In the genomic region with DNA sequence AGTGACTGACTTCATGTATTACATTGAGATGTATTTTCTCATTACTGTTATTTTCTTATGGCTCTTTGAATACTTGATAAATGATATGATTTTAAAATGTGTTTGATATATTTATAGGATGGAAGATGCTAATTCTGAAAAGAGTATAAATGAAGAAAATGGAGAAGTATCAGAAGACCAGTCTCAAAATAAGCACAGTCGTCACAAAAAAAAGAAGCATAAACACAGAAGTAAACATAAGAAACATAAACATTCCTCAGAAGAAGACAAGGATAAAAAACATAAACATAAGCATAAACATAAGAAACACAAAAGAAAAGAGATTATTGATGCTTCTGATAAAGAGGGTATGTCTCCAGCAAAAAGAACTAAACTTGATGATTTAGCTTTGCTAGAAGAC, we compare ENCODE assay signal across 34 cellular contexts. TPM values are rescaled to one million over a fixed set of nuclear protein-coding genes. Genes with fewer than 3 reads are reported as not detected.
DNase-seq lines count a peak whose midpoint lies in the region; ATAC-seq, FAIRE-seq and TF ChIP-seq lines count a peak whose summit lies in the region.
"Had no signal": no experiment of that assay in that cellular context is flagged by ENCODE, and none has a peak within 500 bp of the region (broad histone marks: within the 10 kb centered on the region; RNA-seq: fewer than 3 reads in every experiment).

No MANE protein-coding gene starts in this region.

- H3K4me1 Mint-ChIP-seq in activated naive CD4-positive, alpha-beta T cell treated with anti-CD3 and anti-CD28 coated beads, Interleukin-2, amount 50 U/mL, for 24 hours: peaks cover 89% of the 10 kb centered on the region

- CTCF ChIA-PET in K562 (lab: Yijun Ruan, JAX; ENCODE audit: low intra/inter-chr PET ratio): no interaction called here

- H3K9me3 Mint-ChIP-seq in activated naive CD4-positive, alpha-beta T cell treated with anti-CD3 and anti-CD28 coated beads, Interleukin-2, amount 50 U/mL, for 24 hours: no peaks in the 10 kb centered on the region
- H3K9me3 Mint-ChIP-seq: activated naive CD8-positive, alpha-beta T cell treated with anti-CD3 and anti-CD28 coated beads, Interleukin-2, amount 10 ng/mL, durations not matched to agents 7 days and 5 days; activated T-helper 1 cell treated with anti-CD3 and anti-CD28 coated beads, Interleukin-12 subunit alpha, Interleukin-12 subunit beta, Interleukin-2, Interleukin-4 antibody, amounts not matched to agents 30 ng/mL and 10 ng/mL and 1 ng/mL, durations not matched to agents 14 hours and 24 hours and 36 hours; immature natural killer cell had no signal

- H3K27me3 Mint-ChIP-seq in activated naive CD4-positive, alpha-beta T cell treated with anti-CD3 and anti-CD28 coated beads, Interleukin-2, amount 50 U/mL, for 24 hours: no peaks in the 10 kb centered on the region
- H3K27me3 Mint-ChIP-seq: activated naive CD8-positive, alpha-beta T cell treated with anti-CD3 and anti-CD28 coated beads, Interleukin-2, amount 10 ng/mL, durations not matched to agents 7 days and 5 days had no signal

- WGBS in K562 (ENCODE audit: insufficient coverage, low coverage, missing lambda C conversion rate): 95% methylated on average over 1 of the region's 1 CpG
- 72 to 83% (median 81%) methylated on average over 1 of the region's 1 CpG for WGBS in small intestine, 3 donors

- H3K4me1 ChIP-seq in K562 (replicated peaks in 1 of 2; ENCODE audit: control insufficient read depth in 2 of 2, insufficient read depth in 2 of 2, low read length in 2 of 2) (peaks cover 9 to 24% of the 10 kb centered on the region in 2 experiments; a peak in 4 of 5 replicates), small intestine (ENCODE audit: control insufficient read depth in 2 of 2, insufficient read depth in 1 of 2, low read depth in 1 of 2, low read length in 1 of 2) (peaks cover 0 to 11% of the 10 kb centered on the region in 2 donors)

- peaks cover 15% of the 10 kb centered on the region for H4K20me1 ChIP-seq in K562 (replicated peaks; ENCODE audit: control insufficient read depth, insufficient read depth, low read length)

- H3K9me3 ChIP-seq in K562 (replicated peaks; ENCODE audit: control insufficient read depth, insufficient read depth, low read depth, low read length) (no peaks in the 10 kb centered on the region), small intestine (ENCODE audit: control insufficient read depth, low read depth) (no peaks in the 10 kb centered on the region)

- H3K27ac ChIP-seq in K562 (ENCODE audit: extremely low read depth, low read depth, low read length): no peak overlapping the region
- H3K27ac ChIP-seq in small intestine (ENCODE audit: low read depth in 1 of 2, low read length in 1 of 2): no peak overlapping the region
- H3K27ac ChIP-seq: KMS-11 had no signal

- H3K36me3 ChIP-seq in K562 (ENCODE audit: control insufficient read depth, insufficient read depth, low read length): peaks cover 86% of the 10 kb centered on the region
- peaks cover 0 to 6% of the 10 kb centered on the region in 2 donors for H3K36me3 ChIP-seq in small intestine (ENCODE audit: control insufficient read depth in 2 of 2, insufficient read depth in 2 of 2, low read length in 2 of 2)

- ATAC-seq in K562: no peak
- ATAC-seq: left colon had no signal

- intact Hi-C loops in K562 (cut with micrococcal nuclease): no loop called here

- TF ChIP-seq EP300 in K562 (IDR thresholded peaks at IDR 0.05; ENCODE audit: low read length): no peak

- peak overlapping the region; percentile 7 for H3K27ac Mint-ChIP-seq in activated naive CD4-positive, alpha-beta T cell treated with anti-CD3 and anti-CD28 coated beads, Interleukin-2, amount 50 U/mL, for 24 hours

- H3K4me3 Mint-ChIP-seq in activated naive CD4-positive, alpha-beta T cell treated with anti-CD3 and anti-CD28 coated beads, Interleukin-2, amount 50 U/mL, for 24 hours: peak overlapping the region; percentile 27
- H3K4me3 Mint-ChIP-seq: activated naive CD8-positive, alpha-beta T cell treated with anti-CD3 and anti-CD28 coated beads, Interleukin-2, amount 10 ng/mL, durations not matched to agents 7 days and 5 days; activated T-helper 1 cell treated with anti-CD3 and anti-CD28 coated beads, Interleukin-12 subunit alpha, Interleukin-12 subunit beta, Interleukin-2, Interleukin-4 antibody, amounts not matched to agents 30 ng/mL and 10 ng/mL and 1 ng/mL, durations not matched to agents 14 hours and 24 hours and 36 hours; immature natural killer cell had no signal

- no peak for TF ChIP-seq POLR2A in H54 (IDR thresholded peaks at IDR 0.05; ENCODE audit: low read depth, low read length)
- no peak for TF ChIP-seq POLR2A in K562 (conservative IDR thresholded peaks at IDR 0.05)

- H3K4me2 ChIP-seq in K562 (ENCODE audit: insufficient read depth, low read length): no peak overlapping the region
- H3K4me2 ChIP-seq: KMS-11, smooth muscle cell had no signal

- POLR2A ChIA-PET in K562 (lab: Yijun Ruan, JAX): interaction anchor here (1.0 to 5.2 kb wide), 3 partner anchors 9 to 13 kb away, joined by 3 to 41 read pairs (median 3); a partner anchor contains a TSS

- no peak overlapping the region for H2AFZ ChIP-seq in K562 (ENCODE audit: low read depth, low read length)

- H3K79me2 ChIP-seq in K562 (ENCODE audit: control insufficient read depth, insufficient read depth, low read length): peaks cover 98% of the 10 kb centered on the region

- peaks cover 25% of the 10 kb centered on the region for H3K36me3 Mint-ChIP-seq in activated naive CD4-positive, alpha-beta T cell treated with anti-CD3 and anti-CD28 coated beads, Interleukin-2, amount 50 U/mL, for 24 hours

- FAIRE-seq in H54 (lab: Jason Lieb, UNC): peak; percentile 75
- FAIRE-seq in K562 (lab: Jason Lieb, UNC): no peak
- peak; percentile 5 for FAIRE-seq in small intestine (lab: Jason Lieb, UNC)
- FAIRE-seq: GM18507, HTR-8/SVneo had no signal

- no peak overlapping the region for H3K9ac ChIP-seq in K562 (ENCODE audit: insufficient read depth in 1 of 2, low read depth in 2 of 2, low read length in 2 of 2)
- H3K9ac ChIP-seq: KMS-11 had no signal

- BruUV-seq in K562 (replicated peaks; lab: Mats Ljungman, UMichigan): no TSS peak

- H3K27me3 ChIP-seq in K562 (ENCODE audit: control insufficient read depth in 2 of 2, insufficient read depth in 2 of 2, low read length in 2 of 2): no peaks in the 10 kb centered on the region
- no peaks in the 10 kb centered on the region for H3K27me3 ChIP-seq in small intestine (ENCODE audit: control insufficient read depth in 2 of 2, insufficient read depth in 2 of 2, low read length in 2 of 2)

- TF ChIP-seq CTCF in K562 (IDR thresholded peaks at IDR 0.05 in 2 of 3, conservative IDR thresholded peaks at IDR 0.05 in 1 of 3; ENCODE audit: insufficient read depth in 2 of 3, low read depth in 1 of 3, low read length in 3 of 3): no peak

- H3K4me3 ChIP-seq in K562 (no peak overlapping the region), small intestine (ENCODE audit: low read depth in 1 of 2, low read length in 2 of 2) (no peak overlapping the region)
- H3K4me3 ChIP-seq: smooth muscle cell had no signal

- in situ Hi-C loops in K562 (cut with MboI): no loop called here

- H3K9me1 ChIP-seq in K562 (ENCODE audit: control insufficient read depth, insufficient read depth, low read length): no peaks in the 10 kb centered on the region

- no peak for DNase-seq in activated naive CD4-positive, alpha-beta T cell treated with Interleukin-2 at 50 U/mL for 16 hours
- DNase-seq in H54 (ENCODE audit: insufficient read length, low spot score) (no peak), K562 (ENCODE audit: extremely low read depth in 1 of 4, low spot score in 3 of 4) (no peak), small intestine (no peak), dedifferentiated amniotic fluid mesenchymal stem cell (ENCODE audit: extremely low spot score) (no peak), amniotic stem cell (lab: John Stamatoyannopoulos, UW) (no peak)
- no peak for DNase-seq in activated CD4-positive, CD25-positive, alpha-beta regulatory T cell (lab: John Stamatoyannopoulos, UW)
- DNase-seq: activated CD4-positive, CD25-positive, alpha-beta regulatory T cell treated with anti-CD3 and anti-CD28 coated beads, Interleukin-2, amount 50 U/mL, for 72 hours; activated naive CD8-positive, alpha-beta T cell treated with anti-CD3 and anti-CD28 coated beads, Interleukin-2, amount 10 ng/mL, durations not matched to agents 7 days and 5 days; caudate nucleus; dermis blood vessel endothelial cell; DMS79; HCEC 1CT; hypothalamus; immature natural killer cell; left colon; mammary epithelial cell; NCI-H1436 treated with DMSO at 0.1 percent for 48 hours; NCI-H2107; NCI-H446; NCI-H82; occipital lobe; stimulated activated CD4-positive, alpha-beta T cell treated with anti-CD3 and anti-CD28 coated beads, Interleukin-1b, Interleukin-23, amount 100 ng/mL, for 48 hours; stimulated activated CD8-positive, alpha-beta memory T cell treated with anti-CD3 and anti-CD28 coated beads, Interleukin-4, amount 100 ng/mL, for 48 hours; SW 1271; trophoblast cell had no signal

- TF ChIP-seq RAD21 in K562 (CRISPR knock-in tag; conservative IDR thresholded peaks at IDR 0.05 in 1 of 2, IDR thresholded peaks at IDR 0.05 in 1 of 2): no peak

RNA-seq across cellular contexts. Expression of a gene that starts 47.5 kb away (rescaled TPM):
- total RNA-seq in K562 (2011; cell fraction: chromatin; rRNA removed; ENCODE audit: low replicate concordance): not detected in 2 replicates
- not detected in 2 replicates for total RNA-seq in K562 (2011; cell fraction: nucleolus; rRNA removed)
- total RNA-seq in K562 (2011; cell fraction: nucleoplasm; rRNA removed): not detected in 2 replicates
- not detected in 2 replicates for total RNA-seq in K562 (2014; rRNA removed)
- not detected in 2 replicates for total RNA-seq in K562 (2014; rRNA removed; fragmentation: Illumina TruSeq; extraction: Trizol)
- total RNA-seq in K562 (2015; rRNA removed; fragmentation: Illumina TruSeq; extraction: Trizol): not detected in 2 replicates
- total RNA-seq in K562 (2021): not detected in 2 replicates
- polyA plus RNA-seq in K562 (2011; rRNA removed): not detected in 2 replicates
- polyA plus RNA-seq in K562 (2011; cell fraction: cytosol; rRNA removed): not detected in 2 replicates
- polyA plus RNA-seq in K562 (2011; cell fraction: nucleus; rRNA removed): not detected in 2 replicates
- polyA plus RNA-seq in K562 (2012): not detected in 2 replicates
- not detected in 2 replicates for polyA plus RNA-seq in K562 (2014; fragmentation: Illumina TruSeq; extraction: Trizol)
- polyA plus RNA-seq in K562 (2014; fragmentation: Nextera tagmentation; extraction: Ambion mirVana): not detected
- not detected in 2 replicates for polyA plus RNA-seq in K562 (2014; rRNA removed)
- not detected in 2 replicates for polyA minus RNA-seq in K562 (2011; rRNA and poly(A)+ RNA removed)
- not detected in 2 replicates for polyA minus RNA-seq in K562 (2011; cell fraction: cytosol; rRNA and poly(A)+ RNA removed)
- polyA minus RNA-seq in K562 (2011; cell fraction: nucleus; rRNA and poly(A)+ RNA removed): not detected in 2 replicates
- under 1 TPM in 1 of 3 donors, not detected in 2; 0.04 TPM for polyA plus RNA-seq in small intestine
- total RNA-seq: activated naive CD8-positive, alpha-beta T cell treated with anti-CD3 and anti-CD28 coated beads, Interleukin-2, amount 10 ng/mL, durations not matched to agents 7 days and 5 days; activated T-helper 1 cell treated with anti-CD3 and anti-CD28 coated beads, Interleukin-12 subunit alpha, Interleukin-12 subunit beta, Interleukin-2, Interleukin-4 antibody, amounts not matched to agents 30 ng/mL and 10 ng/mL and 1 ng/mL, durations not matched to agents 14 hours and 24 hours and 36 hours; dermis blood vessel endothelial cell; left colon; mammary epithelial cell; occipital lobe; renal cortical epithelial cell; smooth muscle cell had no signal
- polyA plus RNA-seq: BJ, mammary epithelial cell, smooth muscle cell had no signal
